8 cellular contexts compared by ENCODE assay signal in the genomic region with DNA sequence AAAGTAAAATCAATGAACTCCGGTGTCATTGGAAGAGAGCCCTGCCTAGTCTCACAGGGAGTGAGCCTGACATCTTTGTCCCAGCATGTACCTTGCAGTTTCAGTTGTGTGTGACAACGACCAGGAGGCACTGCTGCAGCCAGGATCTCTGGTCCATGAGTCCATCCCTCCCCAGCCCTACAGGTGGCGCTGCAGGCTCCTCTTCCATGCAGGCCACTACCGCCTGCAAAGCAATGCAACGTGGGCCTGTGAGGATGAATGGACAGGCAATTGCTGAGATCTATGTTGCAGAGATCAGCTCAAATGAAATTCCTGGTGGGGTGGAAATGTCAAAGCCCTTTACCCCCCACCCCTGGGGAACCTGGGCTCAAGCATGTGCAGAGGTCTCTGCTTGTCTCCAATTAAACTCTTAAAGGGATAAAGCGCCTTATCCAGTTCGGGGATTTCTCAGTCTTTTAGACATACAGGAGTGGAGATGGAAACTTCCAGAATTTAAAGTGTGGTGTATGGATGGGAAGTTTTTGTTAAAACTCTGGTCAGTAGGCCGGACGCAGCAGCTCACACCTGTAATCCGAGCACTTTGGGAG. TPM values are rescaled to one million over a fixed set of nuclear protein-coding genes. Genes with fewer than 3 reads are reported as not detected.
A peak's percentile ranks its signal among the peaks of the same experiment; 100 is the strongest.
DNase-seq lines count a peak whose midpoint lies in the region; ATAC-seq and TF ChIP-seq lines count a peak whose summit lies in the region.

No MANE protein-coding gene starts in this region.

- H3K4me3 Mint-ChIP-seq in activated T-cell treated with anti-CD3 and anti-CD28 coated beads, Interleukin-2, amount 50 U/mL, for 72 hours = no peak overlapping the region
- H3K4me3 Mint-ChIP-seq in neural progenitor cell = no peak overlapping the region

- peaks cover 23% of the 10 kb centered on the region for H3F3A ChIP-seq in neural progenitor cell (ENCODE audit: low read depth)

- H2AFZ ChIP-seq in neural progenitor cell (replicated peaks) = peak overlapping the region; percentile 73

- DNase-seq in CD1c-positive myeloid dendritic cell (ENCODE audit: extremely low spot score) (peak; percentile 87), HuH-7.5 (ENCODE audit: low spot score) (peak; percentile 68), Peyer's patch (peak; percentile 74 to 91 (median 91)), fibroblast of mammary gland (ENCODE audit: low read depth) (peak; percentile 73), neural progenitor cell (ENCODE audit: low spot score) (peak; percentile 90), substantia nigra (lab: John Stamatoyannopoulos, UW) (peak; percentile 11 to 91 (median 75))
- DNase-seq in activated T-cell treated with anti-CD3 and anti-CD28 coated beads, Interleukin-2, amount 50 U/mL, for 72 hours = peak; percentile 82 to 86

- no peaks in the 10 kb centered on the region for H3K9me3 Mint-ChIP-seq in activated T-cell treated with anti-CD3 and anti-CD28 coated beads, Interleukin-2, amount 50 U/mL, for 72 hours
- no peaks in the 10 kb centered on the region for H3K9me3 Mint-ChIP-seq in neural progenitor cell

- H3K27me3 Mint-ChIP-seq in activated T-cell treated with anti-CD3 and anti-CD28 coated beads, Interleukin-2, amount 50 U/mL, for 72 hours (ENCODE audit: low read depth) = peaks cover 6% of the 10 kb centered on the region
- H3K27me3 Mint-ChIP-seq in neural progenitor cell (ENCODE audit: insufficient read depth, low read depth) = peaks cover 12% of the 10 kb centered on the region

- no peak overlapping the region for H3K4me3 ChIP-seq in Peyer's patch
- no peak overlapping the region for H3K4me3 ChIP-seq in fibroblast of mammary gland (ENCODE audit: control insufficient read depth, low read depth, low read length)
- H3K4me3 ChIP-seq in neural progenitor cell = no peak overlapping the region

- TF ChIP-seq POLR2A in Peyer's patch (IDR thresholded peaks at IDR 0.05) = peak in 1 of 2 donors; percentile 9

- H4K20me1 ChIP-seq in neural progenitor cell (ENCODE audit: low read depth) = no peaks in the 10 kb centered on the region

- H3K36me3 ChIP-seq in Peyer's patch = peaks cover 0 to 18% (median 0%) of the 10 kb centered on the region in 3 donors
- no peaks in the 10 kb centered on the region for H3K36me3 ChIP-seq in neural progenitor cell

- TF ChIP-seq CTCF in Peyer's patch (IDR thresholded peaks at IDR 0.05) = peak; percentile 58 to 91 (median 82)
- peak; percentile 97 for TF ChIP-seq CTCF in fibroblast of mammary gland (conservative IDR thresholded peaks at IDR 0.05; ENCODE audit: control insufficient read depth, insufficient read depth, low read depth, low read length)
- TF ChIP-seq CTCF in neural progenitor cell (IDR thresholded peaks at IDR 0.05) = peak; percentile 90

- H3K4me1 ChIP-seq in Peyer's patch = no peaks in the 10 kb centered on the region
- peaks cover 6% of the 10 kb centered on the region for H3K4me1 ChIP-seq in neural progenitor cell

- H3K27ac Mint-ChIP-seq in activated T-cell treated with anti-CD3 and anti-CD28 coated beads, Interleukin-2, amount 50 U/mL, for 72 hours = no peak overlapping the region
- no peak overlapping the region for H3K27ac Mint-ChIP-seq in neural progenitor cell

- H3K27me3 ChIP-seq in Peyer's patch (no peaks in the 10 kb centered on the region), neural progenitor cell (peaks cover 33% of the 10 kb centered on the region)

- no peaks in the 10 kb centered on the region for H3K36me3 Mint-ChIP-seq in activated T-cell treated with anti-CD3 and anti-CD28 coated beads, Interleukin-2, amount 50 U/mL, for 72 hours (ENCODE audit: insufficient read depth in 2 of 2)
- peaks cover 4% of the 10 kb centered on the region for H3K36me3 Mint-ChIP-seq in neural progenitor cell

- no peak overlapping the region for H3K27ac ChIP-seq in Peyer's patch
- no peak overlapping the region for H3K27ac ChIP-seq in neural progenitor cell
- H3K27ac ChIP-seq in substantia nigra (ENCODE audit: low read depth, low read length, poor library complexity, severe bottlenecking) = no peak overlapping the region

- no peak overlapping the region for H3K4me2 ChIP-seq in neural progenitor cell

- ATAC-seq in GM19463 (IDR thresholded peaks at IDR 0.05; ENCODE audit: unreplicated experiment) = peak; percentile 96
- peak; percentile 90 to 93 for ATAC-seq in activated T-cell treated with anti-CD3 and anti-CD28 coated beads, Interleukin-2, amount 50 U/mL, for 72 hours (replicated peaks in 1 of 2)

- H3K9ac ChIP-seq in neural progenitor cell = no peak overlapping the region

- H3K9me3 ChIP-seq in Peyer's patch (no peaks in the 10 kb centered on the region), neural progenitor cell (ENCODE audit: low read depth) (no peaks in the 10 kb centered on the region)

- H3K4me1 Mint-ChIP-seq in activated T-cell treated with anti-CD3 and anti-CD28 coated beads, Interleukin-2, amount 50 U/mL, for 72 hours (ENCODE audit: low read depth) = peaks cover 10% of the 10 kb centered on the region
- peaks cover 13% of the 10 kb centered on the region for H3K4me1 Mint-ChIP-seq in neural progenitor cell

- H3K79me2 ChIP-seq in neural progenitor cell (ENCODE audit: low read depth) = no peaks in the 10 kb centered on the region

RNA-seq across cellular contexts. Expression of a gene that starts 35.8 kb away (rescaled TPM):
- total RNA-seq in Peyer's patch = 100 to 1,000 TPM; 130 to 171 (median 145) TPM
- total RNA-seq in activated T-cell treated with anti-CD3 and anti-CD28 coated beads, Interleukin-2, amount 50 U/mL, for 72 hours = 100 to 1,000 TPM; 252 to 274 TPM
- 292 and 555 TPM in 2 replicates for total RNA-seq in neural progenitor cell (ENCODE audit: low replicate concordance)

RNA-seq across cellular contexts. Expression of a gene that starts 59.0 kb away (rescaled TPM):
- 10 to 100 TPM; 36.3 to 73.1 (median 70.6) TPM for total RNA-seq in Peyer's patch
- total RNA-seq in activated T-cell treated with anti-CD3 and anti-CD28 coated beads, Interleukin-2, amount 50 U/mL, for 72 hours = 10 to 100 TPM; 24.2 to 27.2 TPM
- total RNA-seq in neural progenitor cell (ENCODE audit: low replicate concordance) = 4.9 and 8.9 TPM in 2 replicates
